Comparison of ENCODE assay signal across 12 cellular contexts in the genomic region with DNA sequence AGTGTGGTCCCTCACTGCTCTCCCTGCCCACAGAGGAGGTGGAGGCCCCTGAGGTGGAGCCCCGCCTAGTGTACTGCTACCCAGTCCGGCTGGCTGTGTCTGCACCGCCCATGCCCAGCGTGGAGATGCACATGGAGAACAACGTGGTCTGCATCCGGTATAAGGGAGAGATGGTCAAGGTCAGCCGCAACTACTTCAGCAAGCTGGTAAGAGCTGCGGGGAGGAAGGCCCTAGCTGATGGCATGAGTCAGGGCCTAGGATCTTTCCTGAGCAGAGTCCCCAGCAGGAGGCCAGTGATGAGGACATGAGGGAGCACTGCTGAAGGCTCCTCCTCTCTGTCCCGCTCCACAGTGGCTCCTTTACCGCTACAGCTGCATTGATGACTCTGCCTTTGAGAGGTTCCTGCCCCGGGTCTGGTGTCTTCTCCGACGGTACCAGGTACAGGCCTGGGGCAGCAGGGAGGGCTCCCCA. TPM values are rescaled to one million over a fixed set of nuclear protein-coding genes. Genes with fewer than 3 reads are reported as not detected.
A peak's percentile ranks its signal among the peaks of the same experiment; 100 is the strongest.
DNase-seq lines count a peak whose midpoint lies in the region; ATAC-seq and TF ChIP-seq lines count a peak whose summit lies in the region.
"Had no signal": no experiment of that assay in that cellular context is flagged by ENCODE, and none has a peak within 500 bp of the region (broad histone marks: within the 10 kb centered on the region; RNA-seq: fewer than 3 reads in every experiment).

No MANE protein-coding gene starts in this region.

- intact Hi-C loops in Right ventricle myocardium inferior (cut with DNase I) (no loop called here), right cardiac atrium (cut with DNase I) (no loop called here), left colon (cut with DNase I, micrococcal nuclease) (no loop called here), upper lobe of right lung (cut with DNase I) (no loop called here)
- intact Hi-C loops in activated T-helper 1 cell treated with anti-CD3 and anti-CD28 coated beads, Interleukin-12 subunit alpha, Interleukin-12 subunit beta, Interleukin-2, Interleukin-4 antibody, amounts not matched to agents 30 ng/mL and 10 ng/mL and 1 ng/mL, durations not matched to agents 14 hours and 24 hours and 36 hours (cut with micrococcal nuclease) = no loop called here

- DNase-seq in Right ventricle myocardium inferior (ENCODE audit: missing footprints) (peak; percentile 45), right cardiac atrium (no peak), left colon (no peak), upper lobe of right lung (no peak), COR-L47 (lab: John Stamatoyannopoulos, UW) (no peak), Kasumi-1 (lab: John Stamatoyannopoulos, UW) (no peak)
- DNase-seq in activated T-helper 1 cell treated with anti-CD3 and anti-CD28 coated beads, Interleukin-12 subunit alpha, Interleukin-12 subunit beta, Interleukin-2, Interleukin-4 antibody, amounts not matched to agents 30 ng/mL and 10 ng/mL and 1 ng/mL, durations not matched to agents 14 hours and 24 hours and 36 hours (ENCODE audit: low spot score) = no peak
- DNase-seq: naive B cell, NCI-H1105 treated with DMSO at 0.1 percent for 48 hours had no signal

- H3K4me1 ChIP-seq in right cardiac atrium (ENCODE audit: control insufficient read depth, insufficient read depth, low read length) (no peaks in the 10 kb centered on the region), upper lobe of right lung (no peaks in the 10 kb centered on the region)

- peak overlapping the region; percentile 73 for H3K27ac Mint-ChIP-seq in activated T-helper 1 cell treated with anti-CD3 and anti-CD28 coated beads, Interleukin-12 subunit alpha, Interleukin-12 subunit beta, Interleukin-2, Interleukin-4 antibody, amounts not matched to agents 30 ng/mL and 10 ng/mL and 1 ng/mL, durations not matched to agents 14 hours and 24 hours and 36 hours

- H3K9me3 ChIP-seq in right cardiac atrium (ENCODE audit: control insufficient read depth, low read length) (no peaks in the 10 kb centered on the region), upper lobe of right lung (no peaks in the 10 kb centered on the region)
- H3K9me3 ChIP-seq: heart left ventricle had no signal

- no peak for TF ChIP-seq CTCF in upper lobe of right lung (IDR thresholded peaks at IDR 0.05)

- H3K27me3 Mint-ChIP-seq in activated T-helper 1 cell treated with anti-CD3 and anti-CD28 coated beads, Interleukin-12 subunit alpha, Interleukin-12 subunit beta, Interleukin-2, Interleukin-4 antibody, amounts not matched to agents 30 ng/mL and 10 ng/mL and 1 ng/mL, durations not matched to agents 14 hours and 24 hours and 36 hours (ENCODE audit: insufficient read depth) = no peaks in the 10 kb centered on the region
- H3K27me3 Mint-ChIP-seq: naive B cell had no signal

- ATAC-seq in Right ventricle myocardium inferior (no peak), right cardiac atrium (no peak), left colon (peak; percentile 11), upper lobe of right lung (peak; percentile 14), GM19328 (IDR thresholded peaks at IDR 0.05; ENCODE audit: unreplicated experiment) (no peak)

- peaks cover 41% of the 10 kb centered on the region for H3K36me3 Mint-ChIP-seq in activated T-helper 1 cell treated with anti-CD3 and anti-CD28 coated beads, Interleukin-12 subunit alpha, Interleukin-12 subunit beta, Interleukin-2, Interleukin-4 antibody, amounts not matched to agents 30 ng/mL and 10 ng/mL and 1 ng/mL, durations not matched to agents 14 hours and 24 hours and 36 hours (ENCODE audit: low read depth)

- peaks cover 100% of the 10 kb centered on the region for H3K36me3 ChIP-seq in upper lobe of right lung

- no peaks in the 10 kb centered on the region for H3K27me3 ChIP-seq in right cardiac atrium (ENCODE audit: control insufficient read depth, insufficient read depth)
- no peaks in the 10 kb centered on the region for H3K27me3 ChIP-seq in upper lobe of right lung
- H3K27me3 ChIP-seq: cardiac muscle cell, heart left ventricle had no signal

- H3K27ac ChIP-seq in right cardiac atrium (ENCODE audit: low read length) (no peak overlapping the region), upper lobe of right lung (peak overlapping the region; percentile 24)
- H3K27ac ChIP-seq: cardiac muscle cell had no signal

- no peak overlapping the region for H3K4me3 Mint-ChIP-seq in activated T-helper 1 cell treated with anti-CD3 and anti-CD28 coated beads, Interleukin-12 subunit alpha, Interleukin-12 subunit beta, Interleukin-2, Interleukin-4 antibody, amounts not matched to agents 30 ng/mL and 10 ng/mL and 1 ng/mL, durations not matched to agents 14 hours and 24 hours and 36 hours
- H3K4me3 Mint-ChIP-seq: naive B cell had no signal

- 84% methylated on average over 13 of the region's 13 CpGs for WGBS in right cardiac atrium

- H3K4me1 Mint-ChIP-seq in activated T-helper 1 cell treated with anti-CD3 and anti-CD28 coated beads, Interleukin-12 subunit alpha, Interleukin-12 subunit beta, Interleukin-2, Interleukin-4 antibody, amounts not matched to agents 30 ng/mL and 10 ng/mL and 1 ng/mL, durations not matched to agents 14 hours and 24 hours and 36 hours (ENCODE audit: low read depth) = peaks cover 13% of the 10 kb centered on the region

- H3K9me3 Mint-ChIP-seq in activated T-helper 1 cell treated with anti-CD3 and anti-CD28 coated beads, Interleukin-12 subunit alpha, Interleukin-12 subunit beta, Interleukin-2, Interleukin-4 antibody, amounts not matched to agents 30 ng/mL and 10 ng/mL and 1 ng/mL, durations not matched to agents 14 hours and 24 hours and 36 hours = no peaks in the 10 kb centered on the region
- H3K9me3 Mint-ChIP-seq: naive B cell had no signal

- no peak overlapping the region for H3K4me3 ChIP-seq in right cardiac atrium (ENCODE audit: low read length)
- H3K4me3 ChIP-seq in upper lobe of right lung = no peak overlapping the region
- H3K4me3 ChIP-seq: cardiac muscle cell, heart left ventricle had no signal

RNA-seq across cellular contexts. Expression of gene PCIF1, which starts 11.2 kb away (rescaled TPM):
- 22.5 TPM for total RNA-seq in Right ventricle myocardium inferior
- total RNA-seq in right cardiac atrium = 10 to 100 TPM; 28.0 to 31.8 (median 29.6) TPM
- polyA plus RNA-seq in right cardiac atrium = 22.2 TPM
- total RNA-seq in activated T-helper 1 cell treated with anti-CD3 and anti-CD28 coated beads, Interleukin-12 subunit alpha, Interleukin-12 subunit beta, Interleukin-2, Interleukin-4 antibody, amounts not matched to agents 30 ng/mL and 10 ng/mL and 1 ng/mL, durations not matched to agents 14 hours and 24 hours and 36 hours = 27.9 and 28.5 TPM in 2 replicates
- 10 to 100 TPM; 27.2 to 32.1 TPM for total RNA-seq in left colon
- 43.1 TPM for total RNA-seq in upper lobe of right lung

RNA-seq across cellular contexts. Expression of gene ZNF335, which starts 26.3 kb away (rescaled TPM):
- total RNA-seq in Right ventricle myocardium inferior (9.7 TPM), right cardiac atrium (10 to 100 TPM in 1 of 4 donors, 1 to 10 TPM in 3; 8.2 to 10.1 (median 8.6) TPM), left colon (10 to 100 TPM; 14.8 to 18.2 TPM), upper lobe of right lung (19.1 TPM)
- polyA plus RNA-seq in right cardiac atrium = 6.4 TPM
- total RNA-seq in activated T-helper 1 cell treated with anti-CD3 and anti-CD28 coated beads, Interleukin-12 subunit alpha, Interleukin-12 subunit beta, Interleukin-2, Interleukin-4 antibody, amounts not matched to agents 30 ng/mL and 10 ng/mL and 1 ng/mL, durations not matched to agents 14 hours and 24 hours and 36 hours = 38.3 and 40.9 TPM in 2 replicates

RNA-seq across cellular contexts. Expression of gene PLTP, which starts 33.8 kb away (rescaled TPM):
- 156 TPM for total RNA-seq in Right ventricle myocardium inferior
- 100 to 1,000 TPM in 2 of 4 donors, 10 to 100 TPM in 2; 63.7 to 117 (median 90.4) TPM for total RNA-seq in right cardiac atrium
- 34.3 TPM for polyA plus RNA-seq in right cardiac atrium
- total RNA-seq in activated T-helper 1 cell treated with anti-CD3 and anti-CD28 coated beads, Interleukin-12 subunit alpha, Interleukin-12 subunit beta, Interleukin-2, Interleukin-4 antibody, amounts not matched to agents 30 ng/mL and 10 ng/mL and 1 ng/mL, durations not matched to agents 14 hours and 24 hours and 36 hours = 1.5 and 1.9 TPM in 2 replicates
- 10 to 100 TPM; 14.7 to 49.5 TPM for total RNA-seq in left colon
- total RNA-seq in upper lobe of right lung = 65.9 TPM

RNA-seq across cellular contexts. Expression of gene CTSA, which starts 54.6 kb away (rescaled TPM):
- 113 TPM for total RNA-seq in Right ventricle myocardium inferior
- total RNA-seq in right cardiac atrium = 100 to 1,000 TPM; 102 to 134 (median 112) TPM
- polyA plus RNA-seq in right cardiac atrium = 126 TPM
- total RNA-seq in activated T-helper 1 cell treated with anti-CD3 and anti-CD28 coated beads, Interleukin-12 subunit alpha, Interleukin-12 subunit beta, Interleukin-2, Interleukin-4 antibody, amounts not matched to agents 30 ng/mL and 10 ng/mL and 1 ng/mL, durations not matched to agents 14 hours and 24 hours and 36 hours = 43.0 and 46.9 TPM in 2 replicates
- 100 to 1,000 TPM; 513 to 538 TPM for total RNA-seq in left colon
- total RNA-seq in upper lobe of right lung = 164 TPM

RNA-seq across cellular contexts. Expression of gene NEURL2, which starts 54.7 kb away (rescaled TPM):
- 5.0 TPM for total RNA-seq in Right ventricle myocardium inferior
- total RNA-seq in right cardiac atrium = 1 to 10 TPM; 7.5 to 9.8 (median 7.9) TPM
- 7.0 TPM for polyA plus RNA-seq in right cardiac atrium
- total RNA-seq in activated T-helper 1 cell treated with anti-CD3 and anti-CD28 coated beads, Interleukin-12 subunit alpha, Interleukin-12 subunit beta, Interleukin-2, Interleukin-4 antibody, amounts not matched to agents 30 ng/mL and 10 ng/mL and 1 ng/mL, durations not matched to agents 14 hours and 24 hours and 36 hours = 1.9 and 3.4 TPM in 2 replicates
- 1 to 10 TPM; 4.7 to 5.5 TPM for total RNA-seq in left colon
- 2.8 TPM for total RNA-seq in upper lobe of right lung

Comparison
In these comparisons a context has a peak if more than half of its experiments do, and no peak if none do; other contexts are left out.
1. ATAC-seq: peak in left colon (single experiment) and upper lobe of right lung (single experiment); none in Right ventricle myocardium inferior (single experiment), right cardiac atrium (0 of 2) and GM19328 (single experiment).